In the genomic region with DNA sequence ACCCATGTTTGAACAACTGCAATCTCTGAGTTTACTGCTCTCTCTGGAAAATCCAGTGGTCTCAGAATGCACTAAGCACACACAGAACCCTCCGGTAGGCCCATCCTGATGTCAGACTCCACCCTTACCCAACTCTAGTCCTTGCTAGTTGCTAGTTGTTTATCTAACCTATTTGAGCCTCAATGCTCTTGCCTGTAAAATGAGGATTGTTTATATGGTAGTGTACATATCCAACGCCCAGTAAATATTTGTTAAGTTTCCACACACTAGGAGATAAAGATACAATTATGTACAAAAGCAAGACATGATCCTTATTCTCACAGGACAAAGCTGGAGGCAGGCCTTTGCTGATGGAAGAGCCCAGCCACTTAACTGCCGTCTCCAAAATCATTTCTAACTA, we compare ENCODE assay signal across 22 cellular contexts.
"Had no signal": no experiment of that assay in that cellular context is flagged by ENCODE, and none has a peak within 500 bp of the region (broad histone marks: within the 10 kb centered on the region; RNA-seq: fewer than 3 reads in every experiment).

No MANE protein-coding gene starts in this region.

- H3K27ac Mint-ChIP-seq: memory B cell; naive B cell; natural killer cell treated with Interleukin-12 subunit alpha and Interleukin-12 subunit beta and Interleukin-15 and Interleukin-18, amount 100 ng/mL, for 72 hours; stimulated activated effector memory CD8-positive, alpha-beta T cell treated with anti-CD3 and anti-CD28 coated beads, Interleukin-12 subunit alpha, Interleukin-12 subunit beta, amount 100 ng/mL, for 72 hours; type B pancreatic cell had no signal

- H3K4me3 Mint-ChIP-seq: memory B cell; naive B cell; natural killer cell treated with Interleukin-12 subunit alpha and Interleukin-12 subunit beta and Interleukin-15 and Interleukin-18, amount 100 ng/mL, for 72 hours; neural crest cell; stimulated activated effector memory CD8-positive, alpha-beta T cell treated with anti-CD3 and anti-CD28 coated beads, Interleukin-12 subunit alpha, Interleukin-12 subunit beta, amount 100 ng/mL, for 72 hours; type B pancreatic cell had no signal

- H3K27me3 ChIP-seq: dorsolateral prefrontal cortex, gastrocnemius medialis, neutrophil, sigmoid colon, stomach, thyroid gland had no signal

- H3K27ac ChIP-seq: gastrocnemius medialis, neutrophil, psoas muscle, sigmoid colon, stomach, thyroid gland had no signal

- H3K9me3 ChIP-seq: gastrocnemius medialis, neutrophil, psoas muscle, sigmoid colon, stomach, thyroid gland had no signal

- FAIRE-seq: colon had no signal

- DNase-seq: effector CD4-positive, alpha-beta T cell; foreskin fibroblast; gastrocnemius medialis; naive B cell; psoas muscle; right cardiac atrium; sigmoid colon; stimulated activated CD4-positive, alpha-beta T cell treated with anti-CD3 and anti-CD28 coated beads, Interleukin-2, amount 100 ng/mL, for 24 hours; stimulated activated CD4-positive, alpha-beta T cell treated with anti-CD3 and anti-CD28 coated beads, Interleukin-4, amount 100 ng/mL, for 24 hours; stimulated activated naive CD4-positive, alpha-beta T cell treated with Interleukin-2 at 50 U/mL for 16 hours; stomach; thyroid gland had no signal

- H3K4me3 ChIP-seq: dorsolateral prefrontal cortex, gastrocnemius medialis, lung, psoas muscle, sigmoid colon, stomach, thyroid gland had no signal

- H3K36me3 Mint-ChIP-seq: memory B cell; naive B cell; natural killer cell treated with Interleukin-12 subunit alpha and Interleukin-12 subunit beta and Interleukin-15 and Interleukin-18, amount 100 ng/mL, for 72 hours; stimulated activated effector memory CD8-positive, alpha-beta T cell treated with anti-CD3 and anti-CD28 coated beads, Interleukin-12 subunit alpha, Interleukin-12 subunit beta, amount 100 ng/mL, for 72 hours; type B pancreatic cell had no signal

- H3K36me3 ChIP-seq: gastrocnemius medialis, neutrophil, sigmoid colon, stomach, thyroid gland had no signal

- H3K9me3 Mint-ChIP-seq: memory B cell; naive B cell; natural killer cell treated with Interleukin-12 subunit alpha and Interleukin-12 subunit beta and Interleukin-15 and Interleukin-18, amount 100 ng/mL, for 72 hours; neural crest cell; stimulated activated effector memory CD8-positive, alpha-beta T cell treated with anti-CD3 and anti-CD28 coated beads, Interleukin-12 subunit alpha, Interleukin-12 subunit beta, amount 100 ng/mL, for 72 hours; type B pancreatic cell had no signal

- ATAC-seq: gastrocnemius medialis; left lobe of liver; natural killer cell treated with Interleukin-12 subunit alpha and Interleukin-12 subunit beta and Interleukin-15 and Interleukin-18, amount 100 ng/mL, for 72 hours; psoas muscle; right cardiac atrium; stimulated activated effector memory CD8-positive, alpha-beta T cell treated with anti-CD3 and anti-CD28 coated beads, Interleukin-12 subunit alpha, Interleukin-12 subunit beta, amount 100 ng/mL, for 72 hours had no signal

- H3K4me1 Mint-ChIP-seq: memory B cell; naive B cell; stimulated activated effector memory CD8-positive, alpha-beta T cell treated with anti-CD3 and anti-CD28 coated beads, Interleukin-12 subunit alpha, Interleukin-12 subunit beta, amount 100 ng/mL, for 72 hours had no signal
